8 cellular contexts compared by ENCODE assay signal in the genomic region with DNA sequence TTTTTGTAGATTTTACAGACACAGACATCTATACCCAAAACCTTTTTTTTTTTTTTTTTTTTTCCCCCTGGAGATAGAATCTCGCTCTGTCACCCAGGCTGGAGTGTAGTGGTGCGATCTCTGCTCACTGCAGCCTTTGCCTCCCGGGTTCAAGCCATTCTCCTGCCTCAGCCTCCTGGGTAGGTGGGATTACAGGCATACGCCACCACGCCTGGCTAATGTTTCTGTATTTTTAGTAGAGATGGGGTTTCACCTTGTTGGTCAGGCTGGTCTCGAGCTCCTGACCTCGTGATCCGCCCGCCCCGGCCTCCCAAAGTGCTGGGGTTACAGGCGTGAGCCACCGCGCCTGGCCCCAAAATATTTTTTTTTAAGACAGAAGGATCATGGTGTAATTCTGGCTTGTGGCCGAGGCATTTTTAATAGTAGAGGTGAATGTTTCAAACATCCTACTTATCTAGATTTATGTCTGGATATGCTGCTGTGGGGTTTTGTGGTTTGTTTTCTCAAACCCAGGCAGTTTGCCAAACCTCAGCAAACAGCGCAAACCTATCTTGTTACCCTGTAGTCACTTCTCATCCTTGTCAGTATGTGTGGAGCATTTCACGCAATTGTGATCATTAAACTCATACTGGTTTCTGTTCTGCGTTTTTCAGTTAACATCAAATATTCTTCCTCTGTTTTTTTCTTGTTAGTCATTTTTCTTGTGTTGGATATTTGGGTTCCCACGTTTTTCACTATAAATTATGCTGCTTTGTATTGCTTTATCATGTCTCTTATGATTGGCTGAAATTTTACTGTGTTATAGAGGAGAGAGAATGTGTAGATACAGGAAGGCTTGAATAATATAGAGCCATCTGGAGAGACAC. TPM values are rescaled to one million over a fixed set of nuclear protein-coding genes. Genes with fewer than 3 reads are reported as not detected.
DNase-seq lines count a peak whose midpoint lies in the region; ATAC-seq lines count a peak whose summit lies in the region.

No MANE protein-coding gene starts in this region.

- peaks cover 27% of the 10 kb centered on the region for H3K4me1 Mint-ChIP-seq in T-helper 1 cell treated with Interleukin-12 subunit alpha and Interleukin-12 subunit beta and Interleukin-4 antibody, amounts not matched to agents 30 μg/mL and 1 μg/mL, for 36 hours (ENCODE audit: low read depth)
- H3K4me1 Mint-ChIP-seq in naive B cell = peaks cover 26 to 32% (median 31%) of the 10 kb centered on the region in 3 donors

- H3K36me3 Mint-ChIP-seq in T-helper 1 cell treated with Interleukin-12 subunit alpha and Interleukin-12 subunit beta and Interleukin-4 antibody, amounts not matched to agents 30 μg/mL and 1 μg/mL, for 36 hours (ENCODE audit: low read depth) = peaks cover 48% of the 10 kb centered on the region
- peaks cover 7 to 10% of the 10 kb centered on the region in 2 donors for H3K36me3 Mint-ChIP-seq in naive B cell

- no peaks in the 10 kb centered on the region for H3K9me3 Mint-ChIP-seq in T-helper 1 cell treated with Interleukin-12 subunit alpha and Interleukin-12 subunit beta and Interleukin-4 antibody, amounts not matched to agents 30 μg/mL and 1 μg/mL, for 36 hours
- no peaks in the 10 kb centered on the region for H3K9me3 Mint-ChIP-seq in naive B cell

- peak; percentile 66 for ATAC-seq in GM18868 (IDR thresholded peaks at IDR 0.05; ENCODE audit: unreplicated experiment)
- peak; percentile 89 to 90 for ATAC-seq in naive B cell (ENCODE audit: low read depth in 2 of 2)
- ATAC-seq in HG02571 (IDR thresholded peaks at IDR 0.05; ENCODE audit: unreplicated experiment) = no peak
- no peak for ATAC-seq in GM21737 (IDR thresholded peaks at IDR 0.05; ENCODE audit: unreplicated experiment)

- no peaks in the 10 kb centered on the region for H3K27me3 ChIP-seq in MG63

- H3K4me3 Mint-ChIP-seq in T-helper 1 cell treated with Interleukin-12 subunit alpha and Interleukin-12 subunit beta and Interleukin-4 antibody, amounts not matched to agents 30 μg/mL and 1 μg/mL, for 36 hours = peak overlapping the region; percentile 23
- H3K4me3 Mint-ChIP-seq in naive B cell = peak overlapping the region; percentile 0 to 91 (median 48)

- H3K4me3 ChIP-seq in MG63 = no peak overlapping the region

- H3K36me3 ChIP-seq in MG63 = peaks cover 67% of the 10 kb centered on the region

- peak overlapping the region; percentile 58 for H3K27ac Mint-ChIP-seq in T-helper 1 cell treated with Interleukin-12 subunit alpha and Interleukin-12 subunit beta and Interleukin-4 antibody, amounts not matched to agents 30 μg/mL and 1 μg/mL, for 36 hours
- H3K27ac Mint-ChIP-seq in naive B cell = peak overlapping the region; percentile 18 to 94 (median 87)

- H3K9me3 ChIP-seq in MG63 = no peaks in the 10 kb centered on the region

- DNase-seq in A172 (ENCODE audit: low spot score) (peak; percentile 95), MG63 (peak; percentile 64), amniotic epithelial cell (ENCODE audit: low read depth) (peak; percentile 99), naive B cell (peak; percentile 53)

- H3K27me3 Mint-ChIP-seq in T-helper 1 cell treated with Interleukin-12 subunit alpha and Interleukin-12 subunit beta and Interleukin-4 antibody, amounts not matched to agents 30 μg/mL and 1 μg/mL, for 36 hours (ENCODE audit: low read depth) = no peaks in the 10 kb centered on the region
- no peaks in the 10 kb centered on the region for H3K27me3 Mint-ChIP-seq in naive B cell

RNA-seq across cellular contexts. Expression of a gene that starts 36.2 kb away (rescaled TPM):
- total RNA-seq in A172 (2014; rRNA removed; shearing (Covaris generic)) = 9.2 and 10.7 TPM in 2 replicates
- total RNA-seq in MG63 (2014; rRNA removed; shearing (Covaris generic); ENCODE audit: low replicate concordance) = 8.9 and 11.0 TPM in 2 replicates
- polyA plus RNA-seq in naive B cell (ENCODE audit: low read depth in 6 of 6) = 10 to 100 TPM in 2 of 6 donors, 1 to 10 TPM in 4; 2.1 to 16.9 (median 9.4) TPM

RNA-seq across cellular contexts. Expression of a gene that starts 45.9 kb away (rescaled TPM):
- 48.1 and 52.7 TPM in 2 replicates for total RNA-seq in A172 (2014; rRNA removed; shearing (Covaris generic))
- total RNA-seq in MG63 (2014; rRNA removed; shearing (Covaris generic); ENCODE audit: low replicate concordance) = 54.8 and 70.6 TPM in 2 replicates
- 100 to 1,000 TPM; 165 to 191 (median 176) TPM for polyA plus RNA-seq in naive B cell (ENCODE audit: low read depth in 6 of 6)

Comparison
In these comparisons a context has a peak if more than half of its experiments do, and no peak if none do; other contexts are left out.
1. ATAC-seq: peak in GM18868 (single experiment) and naive B cell (2 of 2); none in HG02571 (single experiment) and GM21737 (single experiment).
2. Peak in every context shown above with its lines, with median percentiles within 50 percentile points of each other: DNase-seq.